In genomic region chr9:122191519-122191918, GRCh38 we compare ENCODE assay signal across 1 cellular context.
TF ChIP-seq lines count a peak whose summit lies in the region.

No MANE protein-coding gene starts in this region.

TF ChIP-seq in GM23338, 12 proteins besides CTCF, POLR2A, EP300 and RAD21 (continued from another document):
- TF ChIP-seq, protein P1, sequence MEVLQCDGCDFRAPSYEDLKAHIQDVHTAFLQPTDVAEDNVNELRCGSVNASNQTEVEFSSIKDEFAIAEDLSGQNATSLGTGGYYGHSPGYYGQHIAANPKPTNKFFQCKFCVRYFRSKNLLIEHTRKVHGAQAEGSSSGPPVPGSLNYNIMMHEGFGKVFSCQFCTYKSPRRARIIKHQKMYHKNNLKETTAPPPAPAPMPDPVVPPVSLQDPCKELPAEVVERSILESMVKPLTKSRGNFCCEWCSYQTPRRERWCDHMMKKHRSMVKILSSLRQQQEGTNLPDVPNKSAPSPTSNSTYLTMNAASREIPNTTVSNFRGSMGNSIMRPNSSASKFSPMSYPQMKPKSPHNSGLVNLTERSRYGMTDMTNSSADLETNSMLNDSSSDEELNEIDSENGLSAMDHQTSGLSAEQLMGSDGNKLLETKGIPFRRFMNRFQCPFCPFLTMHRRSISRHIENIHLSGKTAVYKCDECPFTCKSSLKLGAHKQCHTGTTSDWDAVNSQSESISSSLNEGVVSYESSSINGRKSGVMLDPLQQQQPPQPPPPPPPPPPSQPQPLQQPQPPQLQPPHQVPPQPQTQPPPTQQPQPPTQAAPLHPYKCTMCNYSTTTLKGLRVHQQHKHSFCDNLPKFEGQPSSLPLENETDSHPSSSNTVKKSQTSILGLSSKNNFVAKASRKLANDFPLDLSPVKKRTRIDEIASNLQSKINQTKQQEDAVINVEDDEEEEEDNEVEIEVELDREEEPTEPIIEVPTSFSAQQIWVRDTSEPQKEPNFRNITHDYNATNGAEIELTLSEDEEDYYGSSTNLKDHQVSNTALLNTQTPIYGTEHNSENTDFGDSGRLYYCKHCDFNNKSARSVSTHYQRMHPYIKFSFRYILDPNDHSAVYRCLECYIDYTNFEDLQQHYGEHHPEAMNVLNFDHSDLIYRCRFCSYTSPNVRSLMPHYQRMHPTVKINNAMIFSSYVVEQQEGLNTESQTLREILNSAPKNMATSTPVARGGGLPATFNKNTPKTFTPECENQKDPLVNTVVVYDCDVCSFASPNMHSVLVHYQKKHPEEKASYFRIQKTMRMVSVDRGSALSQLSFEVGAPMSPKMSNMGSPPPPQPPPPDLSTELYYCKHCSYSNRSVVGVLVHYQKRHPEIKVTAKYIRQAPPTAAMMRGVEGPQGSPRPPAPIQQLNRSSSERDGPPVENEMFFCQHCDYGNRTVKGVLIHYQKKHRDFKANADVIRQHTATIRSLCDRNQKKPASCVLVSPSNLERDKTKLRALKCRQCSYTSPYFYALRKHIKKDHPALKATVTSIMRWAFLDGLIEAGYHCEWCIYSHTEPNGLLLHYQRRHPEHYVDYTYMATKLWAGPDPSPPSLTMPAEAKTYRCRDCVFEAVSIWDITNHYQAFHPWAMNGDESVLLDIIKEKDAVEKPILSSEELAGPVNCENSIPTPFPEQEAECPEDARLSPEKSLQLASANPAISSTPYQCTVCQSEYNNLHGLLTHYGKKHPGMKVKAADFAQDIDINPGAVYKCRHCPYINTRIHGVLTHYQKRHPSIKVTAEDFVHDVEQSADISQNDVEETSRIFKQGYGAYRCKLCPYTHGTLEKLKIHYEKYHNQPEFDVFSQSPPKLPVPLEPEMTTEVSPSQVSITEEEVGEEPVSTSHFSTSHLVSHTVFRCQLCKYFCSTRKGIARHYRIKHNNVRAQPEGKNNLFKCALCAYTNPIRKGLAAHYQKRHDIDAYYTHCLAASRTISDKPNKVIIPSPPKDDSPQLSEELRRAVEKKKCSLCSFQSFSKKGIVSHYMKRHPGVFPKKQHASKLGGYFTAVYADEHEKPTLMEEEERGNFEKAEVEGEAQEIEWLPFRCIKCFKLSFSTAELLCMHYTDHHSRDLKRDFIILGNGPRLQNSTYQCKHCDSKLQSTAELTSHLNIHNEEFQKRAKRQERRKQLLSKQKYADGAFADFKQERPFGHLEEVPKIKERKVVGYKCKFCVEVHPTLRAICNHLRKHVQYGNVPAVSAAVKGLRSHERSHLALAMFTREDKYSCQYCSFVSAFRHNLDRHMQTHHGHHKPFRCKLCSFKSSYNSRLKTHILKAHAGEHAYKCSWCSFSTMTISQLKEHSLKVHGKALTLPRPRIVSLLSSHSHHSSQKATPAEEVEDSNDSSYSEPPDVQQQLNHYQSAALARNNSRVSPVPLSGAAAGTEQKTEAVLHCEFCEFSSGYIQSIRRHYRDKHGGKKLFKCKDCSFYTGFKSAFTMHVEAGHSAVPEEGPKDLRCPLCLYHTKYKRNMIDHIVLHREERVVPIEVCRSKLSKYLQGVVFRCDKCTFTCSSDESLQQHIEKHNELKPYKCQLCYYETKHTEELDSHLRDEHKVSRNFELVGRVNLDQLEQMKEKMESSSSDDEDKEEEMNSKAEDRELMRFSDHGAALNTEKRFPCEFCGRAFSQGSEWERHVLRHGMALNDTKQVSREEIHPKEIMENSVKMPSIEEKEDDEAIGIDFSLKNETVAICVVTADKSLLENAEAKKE (CRISPR knock-in tag; IDR thresholded peaks at IDR 0.05): no peak
- no peak for TF ChIP-seq EZH2 (IDR thresholded peaks at IDR 0.05; ENCODE audit: low read depth, unreplicated experiment)
- TF ChIP-seq CREB1 (CRISPR knock-in tag; IDR thresholded peaks at IDR 0.05; ENCODE audit: low read depth): no peak
- no peak for TF ChIP-seq NANOG (IDR thresholded peaks at IDR 0.05; ENCODE audit: borderline replicate concordance)
- no peak for TF ChIP-seq ZNF114 (CRISPR knock-in tag; IDR thresholded peaks at IDR 0.05)
- TF ChIP-seq, protein P2, sequence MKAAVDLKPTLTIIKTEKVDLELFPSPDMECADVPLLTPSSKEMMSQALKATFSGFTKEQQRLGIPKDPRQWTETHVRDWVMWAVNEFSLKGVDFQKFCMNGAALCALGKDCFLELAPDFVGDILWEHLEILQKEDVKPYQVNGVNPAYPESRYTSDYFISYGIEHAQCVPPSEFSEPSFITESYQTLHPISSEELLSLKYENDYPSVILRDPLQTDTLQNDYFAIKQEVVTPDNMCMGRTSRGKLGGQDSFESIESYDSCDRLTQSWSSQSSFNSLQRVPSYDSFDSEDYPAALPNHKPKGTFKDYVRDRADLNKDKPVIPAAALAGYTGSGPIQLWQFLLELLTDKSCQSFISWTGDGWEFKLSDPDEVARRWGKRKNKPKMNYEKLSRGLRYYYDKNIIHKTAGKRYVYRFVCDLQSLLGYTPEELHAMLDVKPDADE (IDR thresholded peaks at IDR 0.05): no peak
